In the genomic region with DNA sequence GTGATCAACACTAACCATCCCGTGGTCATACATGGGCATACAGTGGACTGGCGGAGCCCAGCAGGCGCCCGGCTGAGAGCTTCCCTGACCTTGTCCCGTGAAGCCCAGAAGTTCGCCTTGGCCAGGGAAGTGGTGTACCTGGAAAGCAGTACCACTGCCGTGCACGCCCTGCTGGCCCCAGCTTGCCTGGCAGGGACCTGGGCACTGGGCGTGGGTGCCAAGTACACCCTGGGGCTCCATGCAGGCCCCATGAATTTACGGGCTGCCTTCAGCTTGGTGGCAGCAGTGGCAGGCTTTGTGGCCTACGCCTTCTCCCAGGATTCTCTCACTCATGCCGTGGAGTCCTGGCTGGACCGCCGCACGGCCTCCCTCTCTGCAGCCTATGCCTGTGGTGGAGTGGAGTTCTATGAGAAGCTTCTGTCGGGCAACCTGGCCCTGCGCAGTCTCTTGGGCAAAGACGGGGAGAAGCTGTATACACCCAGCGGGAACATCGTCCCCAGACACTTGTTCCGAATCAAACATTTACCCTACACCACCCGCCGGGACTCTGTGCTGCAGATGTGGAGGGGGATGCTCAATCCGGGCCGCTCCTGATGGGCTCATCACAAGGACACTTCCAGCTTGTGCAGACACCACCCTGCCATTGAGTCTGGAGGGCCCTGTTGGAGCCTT, we compare ENCODE assay signal across 25 cellular contexts. TPM values are rescaled to one million over a fixed set of nuclear protein-coding genes. Genes with fewer than 3 reads are reported as not detected.
DNase-seq lines count a peak whose midpoint lies in the region; ATAC-seq and TF ChIP-seq lines count a peak whose summit lies in the region.
"Had no signal": no experiment of that assay in that cellular context is flagged by ENCODE, and none has a peak within 500 bp of the region (broad histone marks: within the 10 kb centered on the region; RNA-seq: fewer than 3 reads in every experiment).

No MANE protein-coding gene starts in this region.

- H3K4me1 ChIP-seq in endodermal cell (ENCODE audit: control insufficient read depth, insufficient read depth, low read length), result no peaks in the 10 kb centered on the region
- peaks cover 13% of the 10 kb centered on the region for H3K4me1 ChIP-seq in osteoblast (ENCODE audit: insufficient read depth, low read length)
- peaks cover 4 to 7% of the 10 kb centered on the region in 2 donors for H3K4me1 ChIP-seq in ascending aorta

- no peaks in the 10 kb centered on the region for H3K9me3 ChIP-seq in endodermal cell (ENCODE audit: control insufficient read depth, low read length)
- no peaks in the 10 kb centered on the region for H3K9me3 ChIP-seq in osteoblast (ENCODE audit: low read depth, low read length)
- H3K9me3 ChIP-seq in ascending aorta, result no peaks in the 10 kb centered on the region
- H3K9me3 ChIP-seq: Peyer's patch, psoas muscle, uterus had no signal

- peaks cover 43% of the 10 kb centered on the region for H3K4me1 Mint-ChIP-seq in activated naive CD4-positive, alpha-beta T cell treated with anti-CD3 and anti-CD28 coated beads for 36 hours (ENCODE audit: low read depth)
- H3K4me1 Mint-ChIP-seq in HFFc6 (ENCODE audit: low read depth) (peaks cover 27% of the 10 kb centered on the region), endodermal cell (peaks cover 39% of the 10 kb centered on the region)
- H3K4me1 Mint-ChIP-seq in stimulated activated effector memory CD8-positive, alpha-beta T cell treated with anti-CD3 and anti-CD28 coated beads, Interleukin-12 subunit alpha, Interleukin-12 subunit beta, amount 100 ng/mL, for 72 hours, result peaks cover 41% of the 10 kb centered on the region

- WGBS in endodermal cell (ENCODE audit: insufficient coverage in 1 of 2, insufficient read length in 1 of 2), 2 experiments, result 92 to 99% methylated on average over 17 to 25 of the region's 25 CpGs

- no peak overlapping the region for H3K27ac Mint-ChIP-seq in activated naive CD4-positive, alpha-beta T cell treated with anti-CD3 and anti-CD28 coated beads for 36 hours
- H3K27ac Mint-ChIP-seq in HFFc6 (no peak overlapping the region), endodermal cell (no peak overlapping the region)
- H3K27ac Mint-ChIP-seq in stimulated activated effector memory CD8-positive, alpha-beta T cell treated with anti-CD3 and anti-CD28 coated beads, Interleukin-12 subunit alpha, Interleukin-12 subunit beta, amount 100 ng/mL, for 72 hours, result no peak overlapping the region
- H3K27ac Mint-ChIP-seq: dendritic cell treated with granulocyte-macrophage colony-stimulating factor and Interleukin-4, amounts not matched to agents 40 ng/mL and 50 ng/mL, for 4 days had no signal

- H2AFZ ChIP-seq in osteoblast (ENCODE audit: low read length), result no peak overlapping the region

- H3K27me3 ChIP-seq in endodermal cell (ENCODE audit: control insufficient read depth, insufficient read depth, low read length, poor library complexity, severe bottlenecking) (no peaks in the 10 kb centered on the region), osteoblast (ENCODE audit: insufficient read depth, low read length) (no peaks in the 10 kb centered on the region), ascending aorta (no peaks in the 10 kb centered on the region)
- H3K27me3 ChIP-seq: Peyer's patch, uterus had no signal

- peaks cover 17% of the 10 kb centered on the region for H3K36me3 ChIP-seq in endodermal cell (ENCODE audit: control insufficient read depth, insufficient read depth, low read length)
- H3K36me3 ChIP-seq in osteoblast (ENCODE audit: insufficient read depth, low read length), result peaks cover 3% of the 10 kb centered on the region
- H3K36me3 ChIP-seq in ascending aorta, result peaks cover 0 to 12% of the 10 kb centered on the region in 2 donors
- H3K36me3 ChIP-seq: uterus had no signal

- DNase-seq in activated naive CD4-positive, alpha-beta T cell treated with anti-CD3 and anti-CD28 coated beads for 36 hours, result no peak
- no peak for DNase-seq in activated naive CD4-positive, alpha-beta T cell treated with Interleukin-2 at 50 U/mL for 16 hours
- no peak for DNase-seq in HFFc6
- DNase-seq in endodermal cell, result peak; percentile 35
- no peak for DNase-seq in stimulated activated effector memory CD8-positive, alpha-beta T cell treated with anti-CD3 and anti-CD28 coated beads, Interleukin-12 subunit alpha, Interleukin-12 subunit beta, amount 100 ng/mL, for 72 hours (ENCODE audit: low spot score in 2 of 2)
- DNase-seq in osteoblast (ENCODE audit: insufficient read length, low spot score, missing footprints), result no peak
- DNase-seq in ascending aorta (ENCODE audit: low spot score in 2 of 2), result no peak
- DNase-seq: activated CD4-positive, alpha-beta T cell treated with anti-CD3 and anti-CD28 coated beads for 1 hour; amniotic stem cell; DMS 273 treated with DMSO at 0.1 percent for 48 hours; NCI-H1092; NCI-H187 treated with DMSO at 0.1 percent for 48 hours; NCI-H526 treated with DMSO at 0.1 percent for 48 hours; Peyer's patch; psoas muscle; SIG-M5; stimulated activated CD4-positive, alpha-beta T cell treated with anti-CD3 and anti-CD28 coated beads, Interleukin-1b, Interleukin-23, amount 100 ng/mL, for 48 hours; SW 1271; uterus had no signal

- H4K20me1 ChIP-seq in osteoblast (ENCODE audit: insufficient read depth, low read length), result peaks cover 27% of the 10 kb centered on the region

- CTCF ChIA-PET in activated naive CD4-positive, alpha-beta T cell treated with anti-CD3 and anti-CD28 coated beads for 36 hours (lab: Charles Lee), result interaction anchor here (1.1 to 1.7 kb wide), 2 partner anchors 14 to 495 kb away, joined by 3 to 5 read pairs; no protein-coding TSS in a partner anchor

- no peaks in the 10 kb centered on the region for H3K27me3 Mint-ChIP-seq in activated naive CD4-positive, alpha-beta T cell treated with anti-CD3 and anti-CD28 coated beads for 36 hours (ENCODE audit: low read depth)
- peaks cover 5% of the 10 kb centered on the region for H3K27me3 Mint-ChIP-seq in HFFc6 (ENCODE audit: insufficient read depth)
- no peaks in the 10 kb centered on the region for H3K27me3 Mint-ChIP-seq in endodermal cell (ENCODE audit: insufficient read depth)

- no peak overlapping the region for H3K4me3 ChIP-seq in endodermal cell (ENCODE audit: low read length)
- H3K4me3 ChIP-seq in osteoblast (ENCODE audit: insufficient read depth, low read length), result no peak overlapping the region
- H3K4me3 ChIP-seq in ascending aorta, result no peak overlapping the region
- H3K4me3 ChIP-seq: Peyer's patch, psoas muscle, skin epidermis, uterus had no signal

- H3K4me3 Mint-ChIP-seq in activated naive CD4-positive, alpha-beta T cell treated with anti-CD3 and anti-CD28 coated beads for 36 hours, result peak overlapping the region; percentile 19
- H3K4me3 Mint-ChIP-seq in HFFc6, result peak overlapping the region; percentile 54; the same call in 1 of the 2 replicates
- H3K4me3 Mint-ChIP-seq in endodermal cell, result peak overlapping the region; percentile 85
- H3K4me3 Mint-ChIP-seq in stimulated activated effector memory CD8-positive, alpha-beta T cell treated with anti-CD3 and anti-CD28 coated beads, Interleukin-12 subunit alpha, Interleukin-12 subunit beta, amount 100 ng/mL, for 72 hours, result peak overlapping the region; percentile 36
- H3K4me3 Mint-ChIP-seq: CD14-positive monocyte; dendritic cell treated with granulocyte-macrophage colony-stimulating factor and Interleukin-4, amounts not matched to agents 40 ng/mL and 50 ng/mL, for 4 days had no signal

- no peak for ATAC-seq in stimulated activated effector memory CD8-positive, alpha-beta T cell treated with anti-CD3 and anti-CD28 coated beads, Interleukin-12 subunit alpha, Interleukin-12 subunit beta, amount 100 ng/mL, for 72 hours
- ATAC-seq in esophagus mucosa, result no peak
- ATAC-seq: HCT116, psoas muscle had no signal

- no peak overlapping the region for H3K9ac ChIP-seq in endodermal cell (ENCODE audit: extremely low read depth, low read length, poor library complexity, severe bottlenecking)

- H3K4me2 ChIP-seq in osteoblast (ENCODE audit: insufficient read depth, low read length), result no peak overlapping the region

- no peak for TF ChIP-seq CTCF in HFFc6 (IDR thresholded peaks at IDR 0.05)
- TF ChIP-seq CTCF in endodermal cell (conservative IDR thresholded peaks at IDR 0.05), result no peak
- no peak for TF ChIP-seq CTCF in osteoblast (IDR thresholded peaks at IDR 0.05; ENCODE audit: extremely low read depth, low read depth, low read length)
- no peak for TF ChIP-seq CTCF in ascending aorta (IDR thresholded peaks at IDR 0.05)

- H3K36me3 Mint-ChIP-seq in activated naive CD4-positive, alpha-beta T cell treated with anti-CD3 and anti-CD28 coated beads for 36 hours (ENCODE audit: low read depth), result peaks cover 22% of the 10 kb centered on the region
- H3K36me3 Mint-ChIP-seq in HFFc6 (ENCODE audit: low read depth) (peaks cover 17% of the 10 kb centered on the region), endodermal cell (ENCODE audit: low read depth) (peaks cover 13% of the 10 kb centered on the region)
- peaks cover 21% of the 10 kb centered on the region for H3K36me3 Mint-ChIP-seq in stimulated activated effector memory CD8-positive, alpha-beta T cell treated with anti-CD3 and anti-CD28 coated beads, Interleukin-12 subunit alpha, Interleukin-12 subunit beta, amount 100 ng/mL, for 72 hours

- H3K9me3 Mint-ChIP-seq in activated naive CD4-positive, alpha-beta T cell treated with anti-CD3 and anti-CD28 coated beads for 36 hours, result no peaks in the 10 kb centered on the region
- no peaks in the 10 kb centered on the region for H3K9me3 Mint-ChIP-seq in HFFc6
- H3K9me3 Mint-ChIP-seq in endodermal cell, result no peaks in the 10 kb centered on the region
- no peaks in the 10 kb centered on the region for H3K9me3 Mint-ChIP-seq in stimulated activated effector memory CD8-positive, alpha-beta T cell treated with anti-CD3 and anti-CD28 coated beads, Interleukin-12 subunit alpha, Interleukin-12 subunit beta, amount 100 ng/mL, for 72 hours
- H3K9me3 Mint-ChIP-seq: dendritic cell treated with granulocyte-macrophage colony-stimulating factor and Interleukin-4, amounts not matched to agents 40 ng/mL and 50 ng/mL, for 4 days had no signal

- intact Hi-C loops in activated naive CD4-positive, alpha-beta T cell treated with anti-CD3 and anti-CD28 coated beads for 36 hours (cut with micrococcal nuclease), result no loop called here
- intact Hi-C loops in ascending aorta (cut with DNase I), result no loop called here

- H3K79me2 ChIP-seq in osteoblast (ENCODE audit: insufficient read depth, low read length), result peaks cover 20% of the 10 kb centered on the region

- no peak overlapping the region for H3K27ac ChIP-seq in endodermal cell (ENCODE audit: low read depth, low read length)
- no peak overlapping the region for H3K27ac ChIP-seq in osteoblast (ENCODE audit: low read depth, low read length)
- H3K27ac ChIP-seq in ascending aorta, result no peak overlapping the region
- H3K27ac ChIP-seq: HL-60, Peyer's patch, psoas muscle, skin epidermis, uterus had no signal

RNA-seq across cellular contexts. Expression of gene TMEM177, which starts 2.3 kb away (rescaled TPM):
- total RNA-seq in activated naive CD4-positive, alpha-beta T cell treated with anti-CD3 and anti-CD28 coated beads for 36 hours, result 10 to 100 TPM; 11.9 to 13.3 TPM
- 1 to 10 TPM; 5.9 to 8.7 (median 6.8) TPM for total RNA-seq in HFFc6 (2021; fragmentation: NEBNext Ultra II Directional; extraction: Animal tissue kit (Norgen Biotek cat#: 25700))
- 10 to 100 TPM; 26.8 to 28.6 TPM for total RNA-seq in endodermal cell
- polyA plus RNA-seq in endodermal cell (2013, experiment 1 of 2), result 22.7 TPM
- 18.5 TPM for polyA plus RNA-seq in endodermal cell (2013, experiment 2 of 2)
- 5.3 TPM for total RNA-seq in esophagus mucosa
- 7.4 and 8.0 TPM in 2 replicates for total RNA-seq in osteoblast
- total RNA-seq in ascending aorta, result not detected

Comparison
In these comparisons a context has a peak if more than half of its experiments do, and no peak if none do; other contexts are left out.
1. H3K4me3 Mint-ChIP-seq: peak in every context shown above with its lines; median percentile 85 in endodermal cell; 54 in HFFc6; 36 in stimulated activated effector memory CD8-positive, alpha-beta T cell treated with anti-CD3 and anti-CD28 coated beads, Interleukin-12 subunit alpha, Interleukin-12 subunit beta, amount 100 ng/mL, for 72 hours; 19 in activated naive CD4-positive, alpha-beta T cell treated with anti-CD3 and anti-CD28 coated beads for 36 hours.